ENCODE assay signal across 8 cellular contexts in the genomic region with DNA sequence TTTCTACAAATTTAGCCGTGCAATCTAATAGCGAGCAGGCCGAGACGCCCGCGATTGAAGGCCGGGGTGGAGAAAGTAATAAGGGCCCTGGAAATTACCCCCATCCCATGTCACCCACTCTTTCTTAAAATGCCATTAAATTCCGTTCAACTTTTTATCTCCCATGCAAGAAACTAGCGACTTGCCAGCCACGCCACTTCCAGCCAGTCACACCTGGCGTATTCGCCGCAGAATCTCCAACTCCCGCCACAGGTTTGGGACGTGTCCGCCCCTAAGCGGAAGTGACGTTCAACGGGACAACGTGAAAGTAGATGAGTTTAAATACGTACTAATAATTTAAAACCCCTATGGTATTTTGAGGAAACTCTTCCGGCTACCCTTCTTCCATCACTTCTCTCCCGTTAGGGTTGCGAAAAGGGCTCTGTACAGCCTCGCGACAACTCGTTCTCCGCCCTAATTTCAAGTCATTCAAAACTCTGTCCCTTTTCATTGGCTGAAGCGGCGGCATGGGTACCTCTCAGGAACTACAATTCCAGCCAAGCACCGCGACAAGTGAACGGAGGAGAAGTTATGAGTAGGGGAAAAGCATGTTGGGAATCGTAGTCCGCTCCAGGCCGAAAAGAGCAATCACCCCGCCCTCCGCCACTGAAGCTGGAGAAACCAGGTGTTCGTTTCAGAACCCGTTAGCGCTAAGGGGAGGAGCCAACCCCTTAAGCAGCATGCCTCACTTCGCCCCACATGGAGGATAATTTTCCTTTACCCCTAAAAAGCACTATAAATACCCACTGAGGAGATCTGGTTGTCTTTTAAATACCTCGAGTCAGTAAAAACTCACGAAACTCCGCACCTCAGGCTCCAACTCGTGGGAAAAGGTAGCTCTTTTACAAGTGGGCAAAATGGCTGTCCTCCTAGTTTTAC. TPM values are rescaled to one million over a fixed set of nuclear protein-coding genes. Genes with fewer than 3 reads are reported as not detected.
DNase-seq lines count a peak whose midpoint lies in the region; ATAC-seq lines count a peak whose summit lies in the region.

Gene ZRANB3, minus strand, starts transcription at position 906 of the 918 bp plus-strand sequence.

- no peak within 1 kb of the TSS for H3K27ac Mint-ChIP-seq in activated naive CD4-positive, alpha-beta T cell treated with anti-CD3 and anti-CD28 coated beads, Interleukin-2, amount 10 ng/mL, durations not matched to agents 7 days and 5 days

- H3K27ac ChIP-seq in substantia nigra (ENCODE audit: low read depth, low read length, poor library complexity, severe bottlenecking), result peak within 1 kb of the TSS; percentile 97

- CTCF ChIA-PET in activated naive CD4-positive, alpha-beta T cell treated with anti-CD3 and anti-CD28 coated beads, Interleukin-2, amount 10 ng/mL, durations not matched to agents 7 days and 5 days (lab: Charles Lee), result interaction anchor here (1.7 to 1.8 kb wide), 2 partner anchors 180 to 527 kb away, joined by 7 read pairs; no protein-coding TSS in a partner anchor

- peaks cover 1% of the 10 kb centered on the region for H3K9me3 Mint-ChIP-seq in activated naive CD4-positive, alpha-beta T cell treated with anti-CD3 and anti-CD28 coated beads, Interleukin-2, amount 10 ng/mL, durations not matched to agents 7 days and 5 days

- no peaks in the 10 kb centered on the region for H3K27me3 Mint-ChIP-seq in activated naive CD4-positive, alpha-beta T cell treated with anti-CD3 and anti-CD28 coated beads, Interleukin-2, amount 10 ng/mL, durations not matched to agents 7 days and 5 days

- H3K36me3 Mint-ChIP-seq in activated naive CD4-positive, alpha-beta T cell treated with anti-CD3 and anti-CD28 coated beads, Interleukin-2, amount 10 ng/mL, durations not matched to agents 7 days and 5 days, result peaks cover 10% of the 10 kb centered on the region

- peak within 1 kb of the TSS; percentile 88 for H3K4me3 ChIP-seq in GM08714 (ENCODE audit: low read length)

- H3K4me3 Mint-ChIP-seq in activated naive CD4-positive, alpha-beta T cell treated with anti-CD3 and anti-CD28 coated beads, Interleukin-2, amount 10 ng/mL, durations not matched to agents 7 days and 5 days, result no peak within 1 kb of the TSS

- peak; percentile 67 for ATAC-seq in HG02588 (IDR thresholded peaks at IDR 0.05; ENCODE audit: unreplicated experiment)

- peaks cover 48% of the 10 kb centered on the region for H3K4me1 Mint-ChIP-seq in activated naive CD4-positive, alpha-beta T cell treated with anti-CD3 and anti-CD28 coated beads, Interleukin-2, amount 10 ng/mL, durations not matched to agents 7 days and 5 days

- DNase-seq in NCI-H1048 (lab: John Stamatoyannopoulos, UW) (peak; percentile 94), SK-N-DZ (ENCODE audit: low spot score) (peak; percentile 97), germinal center (ENCODE audit: low spot score) (peak; percentile 91), non-pigmented ciliary epithelial cell (ENCODE audit: low read depth) (peak; percentile 95), substantia nigra (lab: John Stamatoyannopoulos, UW) (peak; percentile 19 to 96 (median 89))
- DNase-seq in activated naive CD4-positive, alpha-beta T cell treated with anti-CD3 and anti-CD28 coated beads, Interleukin-2, amount 10 ng/mL, durations not matched to agents 7 days and 5 days, result peak; percentile 98

RNA-seq across cellular contexts. Expression of gene ZRANB3, which starts in this region (rescaled TPM):
- 7.5 and 10.5 TPM in 2 replicates for polyA plus RNA-seq in SK-N-DZ (2014; cell fraction: cytosol; rRNA removed)
- polyA plus RNA-seq in SK-N-DZ (2014; cell fraction: nucleus; rRNA removed), result 5.4 and 6.5 TPM in 2 replicates

Comparison
In these comparisons a context has a peak if more than half of its experiments do, and no peak if none do; other contexts are left out.
1. Peak in every context shown above with its lines: DNase-seq, ATAC-seq, H3K4me3 ChIP-seq and H3K27ac ChIP-seq.